In the genomic region with DNA sequence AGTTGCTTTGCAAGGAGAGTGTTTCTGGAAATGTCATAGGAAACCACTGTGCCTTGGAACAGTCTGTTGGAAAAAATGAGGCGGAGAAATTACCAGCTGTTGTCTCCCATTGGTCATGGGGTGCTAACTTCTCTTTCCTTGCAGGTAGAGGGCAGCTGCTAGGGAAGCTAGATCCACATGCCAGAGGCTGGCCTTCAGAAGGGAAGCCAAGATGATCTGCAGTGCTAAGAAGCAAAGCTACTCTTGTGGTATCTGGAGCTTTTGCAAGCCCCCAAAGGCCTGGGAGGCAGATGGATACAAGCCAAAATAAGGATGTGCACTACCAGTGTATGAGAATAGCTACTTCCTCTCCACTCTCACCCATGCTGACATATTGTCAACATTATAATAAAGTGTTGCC, we compare ENCODE assay signal across 20 cellular contexts. TPM values are rescaled to one million over a fixed set of nuclear protein-coding genes. Genes with fewer than 3 reads are reported as not detected.
DNase-seq lines count a peak whose midpoint lies in the region; TF ChIP-seq lines count a peak whose summit lies in the region.
"Had no signal": no experiment of that assay in that cellular context is flagged by ENCODE, and none has a peak within 500 bp of the region (broad histone marks: within the 10 kb centered on the region; RNA-seq: fewer than 3 reads in every experiment).

No MANE protein-coding gene starts in this region.

- no peak overlapping the region for H3K27ac Mint-ChIP-seq in immature natural killer cell

- intact Hi-C loops in sigmoid colon (cut with DNase I) (no loop called here), thyroid gland (cut with DNase I) (no loop called here)

- no peaks in the 10 kb centered on the region for H3K36me3 ChIP-seq in sigmoid colon
- no peaks in the 10 kb centered on the region for H3K36me3 ChIP-seq in thyroid gland
- H3K36me3 ChIP-seq: BLaER1 had no signal

- TF ChIP-seq POLR2A in sigmoid colon (IDR thresholded peaks at IDR 0.05), result no peak
- no peak for TF ChIP-seq POLR2A in thyroid gland (IDR thresholded peaks at IDR 0.05)

- H3K4me3 Mint-ChIP-seq in immature natural killer cell, result no peak overlapping the region

- DNase-seq in D341Med (ENCODE audit: low spot score), result peak; percentile 16
- peak; percentile 39 for DNase-seq in NCI-H226
- peak; percentile 30 for DNase-seq in fibroblast of gingiva (ENCODE audit: low read depth)
- peak; percentile 2 for DNase-seq in sigmoid colon
- no peak for DNase-seq in thyroid gland
- DNase-seq in HEK293T (ENCODE audit: extremely low spot score), result no peak
- no peak for DNase-seq in immature natural killer cell
- DNase-seq: CD4-positive, CD25-positive, alpha-beta regulatory T cell; Karpas-422; NCI-H1092 treated with DMSO at 0.1 percent for 48 hours; NCI-H1436; NCI-H187; NCI-H2171 treated with DMSO at 0.1 percent for 48 hours; NCI-H446; NCI-H524 treated with DMSO at 0.1 percent for 48 hours; NCI-H774; PC-9; Right ventricle myocardium superior had no signal

- TF ChIP-seq CTCF in sigmoid colon (IDR thresholded peaks at IDR 0.05) (no peak), thyroid gland (IDR thresholded peaks at IDR 0.05) (no peak)

- H3K27me3 ChIP-seq in sigmoid colon (no peaks in the 10 kb centered on the region), thyroid gland (no peaks in the 10 kb centered on the region)
- H3K27me3 ChIP-seq: BLaER1 had no signal

- no peaks in the 10 kb centered on the region for H3K4me1 ChIP-seq in sigmoid colon
- peaks cover 0 to 4% of the 10 kb centered on the region in 2 donors for H3K4me1 ChIP-seq in thyroid gland
- H3K4me1 ChIP-seq: BLaER1 had no signal

- no peak overlapping the region for H3K4me3 ChIP-seq in sigmoid colon
- H3K4me3 ChIP-seq in thyroid gland (replicated peaks in 1 of 3), result no peak overlapping the region
- H3K4me3 ChIP-seq: BLaER1, GM12878, PC-9 had no signal

- H3K36me3 Mint-ChIP-seq in immature natural killer cell, result no peaks in the 10 kb centered on the region
- H3K36me3 Mint-ChIP-seq: CD4-positive, CD25-positive, alpha-beta regulatory T cell had no signal

- H3K9me3 ChIP-seq in sigmoid colon (no peaks in the 10 kb centered on the region), thyroid gland (no peaks in the 10 kb centered on the region)
- H3K9me3 ChIP-seq: BLaER1 had no signal

- CTCF ChIA-PET in HEK293T (lab: Yijun Ruan, JAX), result no interaction called here

- TF ChIP-seq EP300 in sigmoid colon (IDR thresholded peaks at IDR 0.05), result no peak

- peaks cover 2 to 5% (median 2%) of the 10 kb centered on the region in 3 donors for H3K27me3 Mint-ChIP-seq in immature natural killer cell (ENCODE audit: low read depth in 3 of 3)
- H3K27me3 Mint-ChIP-seq: CD4-positive, CD25-positive, alpha-beta regulatory T cell had no signal

- H3K27ac ChIP-seq in sigmoid colon (no peak overlapping the region), thyroid gland (no peak overlapping the region)
- H3K27ac ChIP-seq: BLaER1, PC-9 had no signal

- POLR2A ChIA-PET in HEK293T (lab: Yijun Ruan, JAX), result no interaction called here

- peaks cover 0 to 4% (median 2%) of the 10 kb centered on the region in 6 donors for H3K9me3 Mint-ChIP-seq in immature natural killer cell

- WGBS in sigmoid colon, 2 donors, result 88 to 89% methylated on average over 1 of the region's 1 CpG
- 93 to 95% methylated on average over 1 of the region's 1 CpG for WGBS in thyroid gland, 2 donors

- no peaks in the 10 kb centered on the region for H3K4me1 Mint-ChIP-seq in immature natural killer cell
- H3K4me1 Mint-ChIP-seq: CD4-positive, CD25-positive, alpha-beta regulatory T cell had no signal

TF ChIP-seq in HEK293T, 16 proteins besides CTCF, POLR2A, EP300 and RAD21:
- no peak for TF ChIP-seq L3MBTL2 (conservative IDR thresholded peaks at IDR 0.05)
- TF ChIP-seq FOXM1 (IDR thresholded peaks at IDR 0.05; ENCODE audit: borderline replicate concordance), result no peak
- TF ChIP-seq SP1 (IDR thresholded peaks at IDR 0.05), result no peak
- no peak for TF ChIP-seq ZNF384 (IDR thresholded peaks at IDR 0.05)
- no peak for TF ChIP-seq BHLHE40 (IDR thresholded peaks at IDR 0.05; ENCODE audit: borderline replicate concordance)
- TF ChIP-seq ELF4 (IDR thresholded peaks at IDR 0.05), result no peak
- no peak for TF ChIP-seq FOXK2 (IDR thresholded peaks at IDR 0.05)
- TF ChIP-seq CTBP1 (IDR thresholded peaks at IDR 0.05; ENCODE audit: borderline replicate concordance), result no peak
- no peak for TF ChIP-seq NFRKB (IDR thresholded peaks at IDR 0.05)
- no peak for TF ChIP-seq ARNT (IDR thresholded peaks at IDR 0.05)
- TF ChIP-seq HDGF (IDR thresholded peaks at IDR 0.05; ENCODE audit: borderline replicate concordance), result no peak

RNA-seq across cellular contexts. Expression of gene LAMA1, which starts 34.9 kb away (rescaled TPM):
- total RNA-seq in sigmoid colon, result 1 to 10 TPM in 1 of 4 donors, under 1 TPM in 3; 0.27 to 1.4 (median 0.69) TPM
- polyA plus RNA-seq in sigmoid colon, result 10 to 100 TPM in 1 of 3 donors, 1 to 10 TPM in 2; 1.8 to 19.2 (median 7.2) TPM
- total RNA-seq in thyroid gland, result 10 to 100 TPM in 3 of 4 donors, 1 to 10 TPM in 1; 4.2 to 20.7 (median 15.2) TPM
- polyA plus RNA-seq in immature natural killer cell, result not detected
- total RNA-seq: CD4-positive, CD25-positive, alpha-beta regulatory T cell; PC-9 had no signal
- polyA plus RNA-seq: CD4-positive, CD25-positive, alpha-beta regulatory T cell had no signal

Comparison
In these comparisons a context has a peak if more than half of its experiments do, and no peak if none do; other contexts are left out.
1. DNase-seq: peak in D341Med (single experiment), NCI-H226 (single experiment), fibroblast of gingiva (single experiment) and sigmoid colon (single experiment); none in thyroid gland (0 of 2), HEK293T (single experiment) and immature natural killer cell (0 of 3).